18 cellular contexts compared by ENCODE assay signal in the genomic region with DNA sequence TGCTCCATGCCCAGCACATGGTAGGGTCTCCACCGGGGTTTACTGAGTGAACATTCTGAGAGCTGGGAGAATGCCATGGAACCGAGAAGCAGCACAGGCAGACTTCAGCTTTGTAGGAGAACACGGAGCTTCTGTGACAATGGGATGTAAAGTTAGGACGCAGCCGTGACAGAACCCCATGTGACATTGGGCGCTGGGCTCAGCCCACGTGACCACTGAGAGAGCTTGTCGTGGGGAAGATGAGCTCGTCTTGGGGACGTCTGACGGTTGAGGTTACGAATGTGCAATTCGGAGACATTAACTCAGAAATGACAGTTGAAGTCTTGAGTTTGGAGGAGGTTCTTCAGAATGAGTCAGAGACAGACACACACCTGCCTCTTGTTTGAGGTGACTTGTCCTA. TPM values are rescaled to one million over a fixed set of nuclear protein-coding genes. Genes with fewer than 3 reads are reported as not detected.
"Had no signal": no experiment of that assay in that cellular context is flagged by ENCODE, and none has a peak within 500 bp of the region (broad histone marks: within the 10 kb centered on the region; RNA-seq: fewer than 3 reads in every experiment).

No MANE protein-coding gene starts in this region.

- DNase-seq: activated gamma-delta T cell treated with Interleukin-2 at 50 U/mL for 16 hours; activated T-cell treated with anti-CD3 and anti-CD28 coated beads, Interleukin-2, amount 50 U/mL, for 4 hours; cerebellar nuclear complex; cortex of kidney; erythroblast; foreskin melanocyte; kidney; natural killer cell; pancreas; SHP77; stimulated activated CD4-positive, alpha-beta T cell treated with anti-CD3 and anti-CD28 coated beads, Interleukin-4, amount 100 ng/mL, for 24 hours; upper lobe of right lung had no signal

- H3K4me3 Mint-ChIP-seq: activated T-cell treated with anti-CD3 and anti-CD28 coated beads, Interleukin-2, amount 50 U/mL, for 4 hours; natural killer cell; stimulated activated memory B cell treated with anti-CD40 and anti-IgM and Interleukin-4, amounts not matched to agents 10 μg/mL and 1 μg/mL and 100 μg/mL, for 72 hours; T-helper 2 cell treated with Interferon-gamma antibody and Interleukin-4, amounts not matched to agents 5 μg/mL and 100 μg/mL, for 36 hours had no signal

- H3K27ac Mint-ChIP-seq: stimulated activated memory B cell treated with anti-CD40 and anti-IgM and Interleukin-4, amounts not matched to agents 10 μg/mL and 1 μg/mL and 100 μg/mL, for 72 hours; T-helper 2 cell treated with Interferon-gamma antibody and Interleukin-4, amounts not matched to agents 5 μg/mL and 100 μg/mL, for 36 hours had no signal

- H3K9me3 Mint-ChIP-seq: activated T-cell treated with anti-CD3 and anti-CD28 coated beads, Interleukin-2, amount 50 U/mL, for 4 hours; natural killer cell; stimulated activated memory B cell treated with anti-CD40 and anti-IgM and Interleukin-4, amounts not matched to agents 10 μg/mL and 1 μg/mL and 100 μg/mL, for 72 hours; T-helper 2 cell treated with Interferon-gamma antibody and Interleukin-4, amounts not matched to agents 5 μg/mL and 100 μg/mL, for 36 hours had no signal

- H3K27me3 Mint-ChIP-seq: stimulated activated memory B cell treated with anti-CD40 and anti-IgM and Interleukin-4, amounts not matched to agents 10 μg/mL and 1 μg/mL and 100 μg/mL, for 72 hours had no signal

- H3K4me1 Mint-ChIP-seq: natural killer cell; stimulated activated memory B cell treated with anti-CD40 and anti-IgM and Interleukin-4, amounts not matched to agents 10 μg/mL and 1 μg/mL and 100 μg/mL, for 72 hours had no signal

- ATAC-seq: left lobe of liver; natural killer cell; pancreas; sciatic nerve; stimulated activated memory B cell treated with anti-CD40 and anti-IgM and Interleukin-4, amounts not matched to agents 10 μg/mL and 1 μg/mL and 100 μg/mL, for 72 hours; upper lobe of right lung had no signal

RNA-seq across cellular contexts. Expression of gene LRRC14B, which starts 40.4 kb away (rescaled TPM):
- total RNA-seq: ascending aorta, kidney, left lobe of liver, natural killer cell, pancreas, sciatic nerve, smooth muscle cell, upper lobe of right lung had no signal
